2 cellular contexts compared by ENCODE assay signal in the genomic region with DNA sequence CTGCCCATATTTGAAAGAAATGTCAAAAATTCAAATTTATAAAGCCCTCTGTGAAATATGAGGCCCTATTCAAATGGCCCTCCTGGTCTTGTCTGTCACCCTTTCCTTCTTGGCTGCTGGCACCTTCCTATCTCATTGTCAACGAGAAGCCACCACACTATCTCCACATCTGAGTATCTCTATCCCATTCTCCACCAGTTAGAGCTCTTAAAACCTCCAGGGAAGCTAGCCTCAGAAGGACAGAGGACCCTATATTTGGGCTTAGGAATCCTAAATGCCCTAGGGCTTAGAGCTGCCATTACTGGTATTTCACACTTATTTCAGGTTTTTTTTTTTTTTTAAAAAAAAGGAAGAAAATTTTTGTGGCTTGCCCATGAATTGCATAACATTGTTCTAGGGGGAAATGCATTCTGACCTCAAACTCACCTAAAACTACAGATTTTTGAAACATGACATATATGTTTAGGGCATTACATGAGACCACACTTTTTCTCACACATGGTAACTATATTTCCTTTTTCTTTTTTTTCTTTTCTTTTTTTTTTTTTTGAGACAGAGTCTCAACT.
TF ChIP-seq lines count a peak whose summit lies in the region.

No MANE protein-coding gene starts in this region.

TF ChIP-seq in HEK293, 187 proteins besides CTCF, POLR2A, EP300 and RAD21:
- TF ChIP-seq OVOL3 (tag by site-specific recombination; IDR thresholded peaks at IDR 0.05) (no peak), ZNF560 (tag by site-specific recombination; IDR thresholded peaks at IDR 0.05; ENCODE audit: borderline replicate concordance) (no peak), ZNF571 (tag by site-specific recombination; IDR thresholded peaks at IDR 0.05) (no peak)
- TF ChIP-seq, protein P1, sequence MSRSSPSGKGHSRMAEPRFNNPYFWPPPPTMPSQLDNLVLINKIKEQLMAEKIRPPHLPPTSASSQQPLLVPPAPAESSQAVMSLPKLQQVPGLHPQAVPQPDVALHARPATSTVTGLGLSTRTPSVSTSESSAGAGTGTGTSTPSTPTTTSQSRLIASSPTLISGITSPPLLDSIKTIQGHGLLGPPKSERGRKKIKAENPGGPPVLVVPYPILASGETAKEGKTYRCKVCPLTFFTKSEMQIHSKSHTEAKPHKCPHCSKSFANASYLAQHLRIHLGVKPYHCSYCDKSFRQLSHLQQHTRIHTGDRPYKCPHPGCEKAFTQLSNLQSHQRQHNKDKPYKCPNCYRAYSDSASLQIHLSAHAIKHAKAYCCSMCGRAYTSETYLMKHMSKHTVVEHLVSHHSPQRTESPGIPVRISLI (tag by site-specific recombination; IDR thresholded peaks at IDR 0.05), result peak; percentile 58; the same call in 1 of the 2 replicates
TF ChIP-seq in HEK293: peak in this region for 1.

TF ChIP-seq in K562, 482 proteins besides CTCF, POLR2A, EP300 and RAD21:
- TF ChIP-seq, protein P2, sequence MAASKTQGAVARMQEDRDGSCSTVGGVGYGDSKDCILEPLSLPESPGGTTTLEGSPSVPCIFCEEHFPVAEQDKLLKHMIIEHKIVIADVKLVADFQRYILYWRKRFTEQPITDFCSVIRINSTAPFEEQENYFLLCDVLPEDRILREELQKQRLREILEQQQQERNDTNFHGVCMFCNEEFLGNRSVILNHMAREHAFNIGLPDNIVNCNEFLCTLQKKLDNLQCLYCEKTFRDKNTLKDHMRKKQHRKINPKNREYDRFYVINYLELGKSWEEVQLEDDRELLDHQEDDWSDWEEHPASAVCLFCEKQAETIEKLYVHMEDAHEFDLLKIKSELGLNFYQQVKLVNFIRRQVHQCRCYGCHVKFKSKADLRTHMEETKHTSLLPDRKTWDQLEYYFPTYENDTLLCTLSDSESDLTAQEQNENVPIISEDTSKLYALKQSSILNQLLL (CRISPR knock-in tag; IDR thresholded peaks at IDR 0.05; ENCODE audit: borderline replicate concordance), result no peak
- 0 out of 2 replicates have a peak, but pooled peaks have one; percentile 11 for TF ChIP-seq GATA2 (CRISPR knock-in tag; IDR thresholded peaks at IDR 0.05)
- TF ChIP-seq CEBPG (CRISPR knock-in tag; IDR thresholded peaks at IDR 0.05), result no peak
- peak in 1 of 2 experiments; percentile 39; a peak in 1 of 4 replicates for TF ChIP-seq CEBPG (tag; conservative IDR thresholded peaks at IDR 0.05 in 1 of 2, IDR thresholded peaks at IDR 0.05 in 1 of 2)
